9 cellular contexts compared by ENCODE assay signal in genomic region chr16:57591870-57592485, GRCh38. TPM values are rescaled to one million over a fixed set of nuclear protein-coding genes. Genes with fewer than 3 reads are reported as not detected.
DNase-seq lines count a peak whose midpoint lies in the region; ATAC-seq and TF ChIP-seq lines count a peak whose summit lies in the region.
"Had no signal": no experiment of that assay in that cellular context is flagged by ENCODE, and none has a peak within 500 bp of the region (broad histone marks: within the 10 kb centered on the region; RNA-seq: fewer than 3 reads in every experiment).

No MANE protein-coding gene starts in this region.

- H3K36me3 ChIP-seq in CD4-positive, CD25-positive, alpha-beta regulatory T cell (ENCODE audit: control insufficient read depth, insufficient read depth, low read length) = no peaks in the 10 kb centered on the region
- no peaks in the 10 kb centered on the region for H3K36me3 ChIP-seq in HEK293 (ENCODE audit: control insufficient read depth in 2 of 2, insufficient read depth in 1 of 2, low read length in 2 of 2)

- peaks cover 3% of the 10 kb centered on the region for H3K36me3 Mint-ChIP-seq in CD4-positive, CD25-positive, alpha-beta regulatory T cell
- peaks cover 12% of the 10 kb centered on the region for H3K36me3 Mint-ChIP-seq in activated T-helper 1 cell treated with anti-CD3 and anti-CD28 coated beads, Interleukin-12 subunit alpha, Interleukin-12 subunit beta, Interleukin-2, Interleukin-4 antibody, amounts not matched to agents 30 ng/mL and 10 ng/mL and 1 ng/mL, durations not matched to agents 14 hours and 24 hours and 36 hours (ENCODE audit: low read depth)
- H3K36me3 Mint-ChIP-seq in naive thymus-derived CD8-positive, alpha-beta T cell = peaks cover 0 to 7% (median 3%) of the 10 kb centered on the region in 3 donors

- ATAC-seq in CD4-positive, CD25-positive, alpha-beta regulatory T cell (ENCODE audit: low read depth in 2 of 2) = no peak
- no peak for ATAC-seq in naive thymus-derived CD8-positive, alpha-beta T cell
- no peak for ATAC-seq in HG03175 (IDR thresholded peaks at IDR 0.05; ENCODE audit: unreplicated experiment)

- H3K9me3 ChIP-seq in CD4-positive, CD25-positive, alpha-beta regulatory T cell (ENCODE audit: control insufficient read depth in 2 of 2, low read length in 2 of 2) = peaks cover 0 to 8% of the 10 kb centered on the region in 2 experiments
- no peaks in the 10 kb centered on the region for H3K9me3 ChIP-seq in HEK293 (ENCODE audit: control insufficient read depth, insufficient read depth, low read depth, low read length)

- peaks cover 0 to 40% (median 25%) of the 10 kb centered on the region in 4 donors for H3K4me1 Mint-ChIP-seq in CD4-positive, CD25-positive, alpha-beta regulatory T cell
- peaks cover 61% of the 10 kb centered on the region for H3K4me1 Mint-ChIP-seq in activated T-helper 1 cell treated with anti-CD3 and anti-CD28 coated beads, Interleukin-12 subunit alpha, Interleukin-12 subunit beta, Interleukin-2, Interleukin-4 antibody, amounts not matched to agents 30 ng/mL and 10 ng/mL and 1 ng/mL, durations not matched to agents 14 hours and 24 hours and 36 hours (ENCODE audit: low read depth)
- peaks cover 22 to 62% (median 45%) of the 10 kb centered on the region in 4 donors for H3K4me1 Mint-ChIP-seq in naive thymus-derived CD8-positive, alpha-beta T cell

- CTCF ChIA-PET in HEK293 (lab: Yijun Ruan, JAX) = interaction anchor here (0.7 to 5.6 kb wide), 8 partner anchors 8 to 99 kb away, joined by 3 to 59 read pairs (median 11); no protein-coding TSS in a partner anchor

- peak overlapping the region; percentile 74 to 80 (median 79) for H3K27ac Mint-ChIP-seq in CD4-positive, CD25-positive, alpha-beta regulatory T cell
- H3K27ac Mint-ChIP-seq in activated T-helper 1 cell treated with anti-CD3 and anti-CD28 coated beads, Interleukin-12 subunit alpha, Interleukin-12 subunit beta, Interleukin-2, Interleukin-4 antibody, amounts not matched to agents 30 ng/mL and 10 ng/mL and 1 ng/mL, durations not matched to agents 14 hours and 24 hours and 36 hours = peak overlapping the region; percentile 85
- peak overlapping the region; percentile 77 to 94 (median 88) for H3K27ac Mint-ChIP-seq in naive thymus-derived CD8-positive, alpha-beta T cell

- intact Hi-C loops in activated T-helper 1 cell treated with anti-CD3 and anti-CD28 coated beads, Interleukin-12 subunit alpha, Interleukin-12 subunit beta, Interleukin-2, Interleukin-4 antibody, amounts not matched to agents 30 ng/mL and 10 ng/mL and 1 ng/mL, durations not matched to agents 14 hours and 24 hours and 36 hours (cut with micrococcal nuclease) = loop anchor here (1.0 to 5.0 kb wide), 9 partner anchors 10 to 535 kb away; partner anchors contain the start of genes ADGRG1, CFAP20, KATNB1 and POLR2C

- H3K9me3 Mint-ChIP-seq in CD4-positive, CD25-positive, alpha-beta regulatory T cell = peaks cover 0 to 7% (median 2%) of the 10 kb centered on the region in 7 donors
- peaks cover 10% of the 10 kb centered on the region for H3K9me3 Mint-ChIP-seq in activated T-helper 1 cell treated with anti-CD3 and anti-CD28 coated beads, Interleukin-12 subunit alpha, Interleukin-12 subunit beta, Interleukin-2, Interleukin-4 antibody, amounts not matched to agents 30 ng/mL and 10 ng/mL and 1 ng/mL, durations not matched to agents 14 hours and 24 hours and 36 hours
- peaks cover 3 to 14% (median 8%) of the 10 kb centered on the region in 9 donors for H3K9me3 Mint-ChIP-seq in naive thymus-derived CD8-positive, alpha-beta T cell

- H3K27me3 ChIP-seq in CD4-positive, CD25-positive, alpha-beta regulatory T cell (ENCODE audit: control insufficient read depth, insufficient read depth, low read length) = no peaks in the 10 kb centered on the region

- H3K27me3 Mint-ChIP-seq in CD4-positive, CD25-positive, alpha-beta regulatory T cell = peaks cover 10% of the 10 kb centered on the region
- H3K27me3 Mint-ChIP-seq in activated T-helper 1 cell treated with anti-CD3 and anti-CD28 coated beads, Interleukin-12 subunit alpha, Interleukin-12 subunit beta, Interleukin-2, Interleukin-4 antibody, amounts not matched to agents 30 ng/mL and 10 ng/mL and 1 ng/mL, durations not matched to agents 14 hours and 24 hours and 36 hours (ENCODE audit: insufficient read depth) = peaks cover 2% of the 10 kb centered on the region
- no peaks in the 10 kb centered on the region for H3K27me3 Mint-ChIP-seq in naive thymus-derived CD8-positive, alpha-beta T cell

- POLR2A ChIA-PET in HEK293 (lab: Yijun Ruan, JAX) = no interaction called here
- POLR2A ChIA-PET in naive thymus-derived CD8-positive, alpha-beta T cell (lab: Charles Lee) = interaction anchor here (1.2 to 1.8 kb wide), 2 partner anchors 10 to 16 kb away, joined by 3 to 12 read pairs; no protein-coding TSS in a partner anchor

- H3K27ac ChIP-seq in CD4-positive, CD25-positive, alpha-beta regulatory T cell (ENCODE audit: insufficient read depth, low read length, poor library complexity, severe bottlenecking) = peak overlapping the region; percentile 30
- no peak overlapping the region for H3K27ac ChIP-seq in HEK293 (ENCODE audit: extremely low read depth, low read depth, low read length)

- no peak for TF ChIP-seq CTCF in HEK293 (tag by site-specific recombination; IDR thresholded peaks at IDR 0.05)

- H3K4me1 ChIP-seq in CD4-positive, CD25-positive, alpha-beta regulatory T cell (ENCODE audit: control insufficient read depth, insufficient read depth, low read length, poor library complexity, severe bottlenecking) = peaks cover 28% of the 10 kb centered on the region
- H3K4me1 ChIP-seq in HEK293 (ENCODE audit: control insufficient read depth, insufficient read depth, low read length) = no peaks in the 10 kb centered on the region

- H3K4me3 ChIP-seq in CD4-positive, CD25-positive, alpha-beta regulatory T cell (ENCODE audit: low read depth, low read length) = peak overlapping the region; percentile 51
- no peak overlapping the region for H3K4me3 ChIP-seq in HEK293 (ENCODE audit: low read depth, low read length)

- H3K4me3 Mint-ChIP-seq in CD4-positive, CD25-positive, alpha-beta regulatory T cell = peak overlapping the region in 3 of 4 donors; percentile 33 to 77 (median 62)
- peak overlapping the region; percentile 63 for H3K4me3 Mint-ChIP-seq in activated T-helper 1 cell treated with anti-CD3 and anti-CD28 coated beads, Interleukin-12 subunit alpha, Interleukin-12 subunit beta, Interleukin-2, Interleukin-4 antibody, amounts not matched to agents 30 ng/mL and 10 ng/mL and 1 ng/mL, durations not matched to agents 14 hours and 24 hours and 36 hours
- H3K4me3 Mint-ChIP-seq in naive thymus-derived CD8-positive, alpha-beta T cell = peak overlapping the region; percentile 53 to 85 (median 66)

- DNase-seq in CD4-positive, CD25-positive, alpha-beta regulatory T cell = no peak
- DNase-seq in activated T-helper 1 cell treated with anti-CD3 and anti-CD28 coated beads, Interleukin-12 subunit alpha, Interleukin-12 subunit beta, Interleukin-2, Interleukin-4 antibody, amounts not matched to agents 30 ng/mL and 10 ng/mL and 1 ng/mL, durations not matched to agents 14 hours and 24 hours and 36 hours (ENCODE audit: low spot score) = no peak
- no peak for DNase-seq in naive thymus-derived CD8-positive, alpha-beta T cell
- DNase-seq in NCI-H82 (lab: John Stamatoyannopoulos, UW) = no peak
- no peak for DNase-seq in hypothalamus (lab: John Stamatoyannopoulos, UW)

TF ChIP-seq in HEK293, 187 proteins besides CTCF, POLR2A, EP300 and RAD21 (continues in another document):
- no peak for TF ChIP-seq ZNF398 (tag by site-specific recombination; IDR thresholded peaks at IDR 0.05)
- TF ChIP-seq PRDM1 (tag by site-specific recombination; IDR thresholded peaks at IDR 0.05) = no peak

RNA-seq across cellular contexts. Expression of gene ADGRG1, which starts 36.5 kb away (rescaled TPM):
- total RNA-seq in CD4-positive, CD25-positive, alpha-beta regulatory T cell = 1.2 TPM
- polyA plus RNA-seq in CD4-positive, CD25-positive, alpha-beta regulatory T cell = under 1 TPM in 3 of 4 donors, not detected in 1; 0.16 to 0.48 (median 0.33) TPM
- 6.4 and 7.7 TPM in 2 replicates for total RNA-seq in activated T-helper 1 cell treated with anti-CD3 and anti-CD28 coated beads, Interleukin-12 subunit alpha, Interleukin-12 subunit beta, Interleukin-2, Interleukin-4 antibody, amounts not matched to agents 30 ng/mL and 10 ng/mL and 1 ng/mL, durations not matched to agents 14 hours and 24 hours and 36 hours
- total RNA-seq in naive thymus-derived CD8-positive, alpha-beta T cell = under 1 TPM; 0.47 to 0.77 TPM
- 10 to 100 TPM in 1 of 3 donors, 1 to 10 TPM in 2; 1.3 to 56.5 (median 1.5) TPM for polyA plus RNA-seq in naive thymus-derived CD8-positive, alpha-beta T cell

RNA-seq across cellular contexts. Expression of gene ADGRG5, which starts 49.5 kb away (rescaled TPM):
- 0.72 TPM for total RNA-seq in CD4-positive, CD25-positive, alpha-beta regulatory T cell
- 1 to 10 TPM in 1 of 4 donors, under 1 TPM in 3; 0.26 to 1.1 (median 0.51) TPM for polyA plus RNA-seq in CD4-positive, CD25-positive, alpha-beta regulatory T cell
- total RNA-seq in activated T-helper 1 cell treated with anti-CD3 and anti-CD28 coated beads, Interleukin-12 subunit alpha, Interleukin-12 subunit beta, Interleukin-2, Interleukin-4 antibody, amounts not matched to agents 30 ng/mL and 10 ng/mL and 1 ng/mL, durations not matched to agents 14 hours and 24 hours and 36 hours = 5.8 and 7.4 TPM in 2 replicates
- total RNA-seq in naive thymus-derived CD8-positive, alpha-beta T cell = 1 to 10 TPM in 1 of 2 experiments, under 1 TPM in 1; 0.60 to 1.1 TPM
- 10 to 100 TPM in 1 of 3 donors, 1 to 10 TPM in 2; 2.5 to 12.8 (median 4.4) TPM for polyA plus RNA-seq in naive thymus-derived CD8-positive, alpha-beta T cell
- total RNA-seq: dermis blood vessel endothelial cell, LHCN-M2 had no signal

RNA-seq across cellular contexts. Expression of gene CCDC102A, which starts 55.6 kb away (rescaled TPM):
- total RNA-seq in CD4-positive, CD25-positive, alpha-beta regulatory T cell = 4.7 TPM
- polyA plus RNA-seq in CD4-positive, CD25-positive, alpha-beta regulatory T cell = 1 to 10 TPM; 1.9 to 4.0 (median 2.8) TPM
- total RNA-seq in activated T-helper 1 cell treated with anti-CD3 and anti-CD28 coated beads, Interleukin-12 subunit alpha, Interleukin-12 subunit beta, Interleukin-2, Interleukin-4 antibody, amounts not matched to agents 30 ng/mL and 10 ng/mL and 1 ng/mL, durations not matched to agents 14 hours and 24 hours and 36 hours = 5.7 and 7.3 TPM in 2 replicates
- total RNA-seq in naive thymus-derived CD8-positive, alpha-beta T cell = 1 to 10 TPM; 7.0 to 9.7 TPM
- polyA plus RNA-seq in naive thymus-derived CD8-positive, alpha-beta T cell = 10 to 100 TPM in 1 of 3 donors, 1 to 10 TPM in 2; 7.8 to 17.0 (median 9.2) TPM
